Comparison of ENCODE assay signal across 15 cellular contexts in genomic region chr3:132246212-132246611, GRCh38.
DNase-seq lines count a peak whose midpoint lies in the region; ATAC-seq and TF ChIP-seq lines count a peak whose summit lies in the region.
"Had no signal": no experiment of that assay in that cellular context is flagged by ENCODE, and none has a peak within 500 bp of the region (broad histone marks: within the 10 kb centered on the region; RNA-seq: fewer than 3 reads in every experiment).

No MANE protein-coding gene starts in this region.

- no peak overlapping the region for H3K56ac ChIP-seq in mesendoderm (ENCODE audit: low read length)

- H2AFZ ChIP-seq in MM.1S (ENCODE audit: low read length) (no peak overlapping the region), hepatocyte (no peak overlapping the region)
- H2AFZ ChIP-seq: GM23248 had no signal

- H3K79me1 ChIP-seq in mesendoderm (ENCODE audit: low read length): no peaks in the 10 kb centered on the region

- no peak overlapping the region for H3K9ac ChIP-seq in BLaER1 treated with 17β-estradiol and CSF1 and Interleukin-3, amounts not matched to agents 10 nM and 100 nM
- no peak overlapping the region for H3K9ac ChIP-seq in MM.1S (ENCODE audit: low read length)
- no peak overlapping the region for H3K9ac ChIP-seq in mesendoderm (ENCODE audit: low read length)
- H3K9ac ChIP-seq: GM23248, KMS-11 had no signal

- H2BK15ac ChIP-seq in mesendoderm (replicated peaks; ENCODE audit: low read depth): no peak overlapping the region

- H3K4me2 ChIP-seq in BLaER1 treated with 17β-estradiol and CSF1 and Interleukin-3, amounts not matched to agents 10 nM and 100 nM: peak overlapping the region in 9 of 11 experiments; percentile 19 to 72 (median 53); a peak in 15 of 22 replicates
- peak overlapping the region; percentile 55; the same call in 1 of the 2 replicates for H3K4me2 ChIP-seq in MM.1S (ENCODE audit: low read depth, low read length)
- no peak overlapping the region for H3K4me2 ChIP-seq in hepatocyte
- H3K4me2 ChIP-seq in mesendoderm (ENCODE audit: low read length): no peak overlapping the region
- H3K4me2 ChIP-seq: KMS-11 had no signal

- H2BK5ac ChIP-seq in mesendoderm (ENCODE audit: low read length): no peak overlapping the region

- H3K27me3 ChIP-seq in BLaER1 treated with 17β-estradiol and CSF1 and Interleukin-3, amounts not matched to agents 10 nM and 100 nM: no peaks in the 10 kb centered on the region
- H3K27me3 ChIP-seq in MM.1S (replicated peaks; ENCODE audit: insufficient read depth, low read length) (no peaks in the 10 kb centered on the region), hepatocyte (peaks cover 5% of the 10 kb centered on the region), prostate gland (replicated peaks; ENCODE audit: insufficient read depth) (no peaks in the 10 kb centered on the region), mesendoderm (ENCODE audit: insufficient read depth, low read length, poor library complexity) (no peaks in the 10 kb centered on the region), gastroesophageal sphincter (no peaks in the 10 kb centered on the region)

- no peaks in the 10 kb centered on the region for H3K36me3 ChIP-seq in BLaER1 treated with 17β-estradiol and CSF1 and Interleukin-3, amounts not matched to agents 10 nM and 100 nM
- no peaks in the 10 kb centered on the region for H3K36me3 ChIP-seq in MM.1S (replicated peaks; ENCODE audit: insufficient read depth, low read length)
- no peaks in the 10 kb centered on the region for H3K36me3 ChIP-seq in hepatocyte (replicated peaks; ENCODE audit: insufficient read depth, low read depth)
- H3K36me3 ChIP-seq in prostate gland: no peaks in the 10 kb centered on the region
- no peaks in the 10 kb centered on the region for H3K36me3 ChIP-seq in mesendoderm (ENCODE audit: control insufficient read depth, insufficient read depth, low read length)
- H3K36me3 ChIP-seq in gastroesophageal sphincter: no peaks in the 10 kb centered on the region
- H3K36me3 ChIP-seq: HAP-1 had no signal

- H3K4me3 ChIP-seq in BLaER1 treated with 17β-estradiol and CSF1 and Interleukin-3, amounts not matched to agents 10 nM and 100 nM: no peak overlapping the region
- H3K4me3 ChIP-seq in MM.1S (ENCODE audit: low read length) (no peak overlapping the region; the same call in 1 of the 2 replicates), hepatocyte (no peak overlapping the region), prostate gland (no peak overlapping the region), mesendoderm (ENCODE audit: low read length) (no peak overlapping the region), gastroesophageal sphincter (no peak overlapping the region)
- H3K4me3 ChIP-seq: GM23248, HAP-1 had no signal

- no peak for DNase-seq in MM.1S
- DNase-seq in hepatocyte (ENCODE audit: low spot score): peak; percentile 14
- DNase-seq in prostate gland (ENCODE audit: low spot score): no peak
- no peak for DNase-seq in mesendoderm
- DNase-seq: ACHN; CD8-positive, alpha-beta T cell; COR-L47; DMS153; EL had no signal

- H3K27ac ChIP-seq in BLaER1 treated with 17β-estradiol and CSF1 and Interleukin-3, amounts not matched to agents 10 nM and 100 nM: peak overlapping the region in 4 of 11 experiments; percentile 15 to 50 (median 28); a peak in 2 of 22 replicates
- H3K27ac ChIP-seq in MM.1S (ENCODE audit: low read length) (peak overlapping the region; percentile 36; the same call in 1 of the 2 replicates), hepatocyte (no peak overlapping the region), prostate gland (peak overlapping the region; percentile 53 to 73), mesendoderm (ENCODE audit: low read depth, low read length) (no peak overlapping the region), gastroesophageal sphincter (no peak overlapping the region)
- H3K27ac ChIP-seq: GM23248, KMS-11 had no signal

- H3K18ac ChIP-seq in mesendoderm (ENCODE audit: low read length): no peak overlapping the region

- H2BK120ac ChIP-seq in mesendoderm (ENCODE audit: low read depth, low read length): no peak overlapping the region

- no peak overlapping the region for H3K23ac ChIP-seq in mesendoderm (ENCODE audit: low read length)

- H3K4me1 ChIP-seq in BLaER1 treated with 17β-estradiol and CSF1 and Interleukin-3, amounts not matched to agents 10 nM and 100 nM: peaks cover 23 to 39% (median 28%) of the 10 kb centered on the region in 10 experiments
- H3K4me1 ChIP-seq in MM.1S (ENCODE audit: low read length): peaks cover 12% of the 10 kb centered on the region
- no peaks in the 10 kb centered on the region for H3K4me1 ChIP-seq in hepatocyte (ENCODE audit: insufficient read depth)
- peaks cover 5% of the 10 kb centered on the region for H3K4me1 ChIP-seq in prostate gland (replicated peaks)
- H3K4me1 ChIP-seq in mesendoderm (ENCODE audit: control insufficient read depth, low read depth, low read length): no peaks in the 10 kb centered on the region
- H3K4me1 ChIP-seq in gastroesophageal sphincter: no peaks in the 10 kb centered on the region
- H3K4me1 ChIP-seq: HAP-1 had no signal

- H4K20me1 ChIP-seq in BLaER1 treated with 17β-estradiol and CSF1 and Interleukin-3, amounts not matched to agents 10 nM and 100 nM: no peaks in the 10 kb centered on the region
- H4K20me1 ChIP-seq in MM.1S (ENCODE audit: insufficient read depth, low read length): no peaks in the 10 kb centered on the region
- H4K20me1 ChIP-seq in hepatocyte (ENCODE audit: insufficient read depth, poor library complexity, severe bottlenecking): no peaks in the 10 kb centered on the region

- intact Hi-C loops in prostate gland (cut with DNase I): no loop called here

- no peak overlapping the region for H3K4ac ChIP-seq in mesendoderm (ENCODE audit: low read depth, low read length)

- TF ChIP-seq EP300 in gastroesophageal sphincter (IDR thresholded peaks at IDR 0.05): no peak

- no peaks in the 10 kb centered on the region for H3K79me2 ChIP-seq in MM.1S (ENCODE audit: low read length)
- H3K79me2 ChIP-seq in hepatocyte: no peaks in the 10 kb centered on the region
- no peaks in the 10 kb centered on the region for H3K79me2 ChIP-seq in mesendoderm (ENCODE audit: control insufficient read depth, insufficient read depth, low read length)

- no peak for TF ChIP-seq POLR2A in prostate gland (IDR thresholded peaks at IDR 0.05)
- TF ChIP-seq POLR2A in gastroesophageal sphincter (IDR thresholded peaks at IDR 0.05): no peak

- no peak overlapping the region for H4K8ac ChIP-seq in mesendoderm (ENCODE audit: low read depth, low read length)

- H3K9me2 ChIP-seq in MM.1S (replicated peaks; ENCODE audit: insufficient read depth, low read length) (no peaks in the 10 kb centered on the region), hepatocyte (replicated peaks; ENCODE audit: insufficient read depth) (no peaks in the 10 kb centered on the region)

- TF ChIP-seq CTCF in MM.1S (IDR thresholded peaks at IDR 0.05; ENCODE audit: low read length) (no peak), hepatocyte (IDR thresholded peaks at IDR 0.05; ENCODE audit: poor library complexity) (no peak), prostate gland (IDR thresholded peaks at IDR 0.05) (no peak), gastroesophageal sphincter (IDR thresholded peaks at IDR 0.05) (no peak)

- no peak for ATAC-seq in gastroesophageal sphincter
- no peak for ATAC-seq in HG02870 (IDR thresholded peaks at IDR 0.05; ENCODE audit: unreplicated experiment)
- ATAC-seq: CD8-positive, alpha-beta T cell had no signal

- H3F3A ChIP-seq in MM.1S (ENCODE audit: insufficient read depth, low read length): no peaks in the 10 kb centered on the region

- 62% methylated on average over 3 of the region's 3 CpGs for WGBS in hepatocyte (ENCODE audit: low lambda C conversion rate, missing lambda C conversion rate)
- 79% methylated on average over 3 of the region's 3 CpGs for WGBS in prostate gland
- WGBS in mesendoderm (ENCODE audit: extremely low coverage, insufficient coverage, low lambda C conversion rate): no CpG with 5 or more reads among the region's 3 CpGs
- WGBS in gastroesophageal sphincter (ENCODE audit: low coverage in 1 of 2), 2 donors: 68 to 75% methylated on average over 3 of the region's 3 CpGs

- H4K5ac ChIP-seq in mesendoderm (ENCODE audit: low read length): no peak overlapping the region

- no peak overlapping the region for H2AK5ac ChIP-seq in mesendoderm (ENCODE audit: low read length)

- no peaks in the 10 kb centered on the region for H3K9me3 ChIP-seq in BLaER1 treated with 17β-estradiol and CSF1 and Interleukin-3, amounts not matched to agents 10 nM and 100 nM (replicated peaks in 1 of 11)
- no peaks in the 10 kb centered on the region for H3K9me3 ChIP-seq in MM.1S (replicated peaks; ENCODE audit: insufficient read depth, low read length)
- no peaks in the 10 kb centered on the region for H3K9me3 ChIP-seq in hepatocyte (ENCODE audit: low read depth)
- H3K9me3 ChIP-seq in prostate gland: no peaks in the 10 kb centered on the region
- no peaks in the 10 kb centered on the region for H3K9me3 ChIP-seq in gastroesophageal sphincter
- H3K9me3 ChIP-seq: HAP-1 had no signal

Comparison
In these comparisons a context has a peak if more than half of its experiments do, and no peak if none do; other contexts are left out.
1. H3K27ac ChIP-seq: peak in MM.1S (single experiment) and prostate gland (2 of 2); none in hepatocyte (single experiment), mesendoderm (single experiment) and gastroesophageal sphincter (0 of 4).
2. H3K4me2 ChIP-seq: peak in BLaER1 treated with 17β-estradiol and CSF1 and Interleukin-3, amounts not matched to agents 10 nM and 100 nM (9 of 11) and MM.1S (single experiment); none in hepatocyte (single experiment) and mesendoderm (single experiment).